In the genomic region with DNA sequence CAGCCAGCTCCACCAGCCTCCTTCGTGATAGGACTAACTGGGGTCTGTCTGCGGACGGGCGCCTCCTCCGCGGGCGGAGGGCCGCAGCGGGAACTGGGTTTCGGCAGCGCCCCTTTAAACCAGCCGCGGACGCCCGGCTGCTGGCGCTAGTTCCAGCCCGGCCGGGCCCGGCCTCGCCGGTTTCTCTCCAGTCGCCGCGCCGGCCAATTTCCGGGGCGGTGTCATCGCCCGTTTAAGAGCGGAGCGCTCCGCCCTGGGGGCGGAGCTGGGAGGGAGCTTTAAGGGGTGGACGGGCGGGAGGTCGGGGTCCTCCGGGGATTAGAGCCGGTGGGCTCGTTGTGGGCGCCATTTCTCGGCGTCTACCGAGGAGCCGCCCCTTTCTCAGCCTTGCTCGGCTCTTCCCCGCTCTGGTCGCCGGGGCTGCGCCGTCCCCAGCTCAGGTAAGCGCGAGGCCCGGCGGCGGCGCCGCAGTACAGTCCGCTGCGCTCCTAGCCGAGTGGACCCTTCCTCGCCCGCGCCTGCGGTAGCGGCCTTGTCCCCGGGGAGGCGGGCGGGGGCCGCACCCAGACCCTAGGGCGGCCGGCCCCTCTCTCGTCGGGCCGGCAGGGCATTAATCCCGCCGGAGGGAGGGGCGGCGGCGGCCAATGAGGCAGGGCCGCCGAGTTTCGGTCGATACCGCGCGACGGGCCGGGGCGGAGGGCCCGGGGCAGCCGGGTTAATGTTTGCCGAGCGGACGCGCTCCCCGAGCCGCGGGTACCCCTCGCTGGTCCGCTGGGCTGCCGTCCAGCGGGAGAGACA, we compare ENCODE assay signal across 1 cellular context.
TF ChIP-seq lines count a peak whose summit lies in the region.

EPB41L5 (plus strand) TSS at position 307 of the 798 bp plus-strand sequence. CDS start 6,008 bp downstream, outside the sequence.

TF ChIP-seq in HepG2, 621 proteins besides CTCF, POLR2A, EP300 and RAD21 (continued from another document and continues in another):
- TF ChIP-seq, protein P1, sequence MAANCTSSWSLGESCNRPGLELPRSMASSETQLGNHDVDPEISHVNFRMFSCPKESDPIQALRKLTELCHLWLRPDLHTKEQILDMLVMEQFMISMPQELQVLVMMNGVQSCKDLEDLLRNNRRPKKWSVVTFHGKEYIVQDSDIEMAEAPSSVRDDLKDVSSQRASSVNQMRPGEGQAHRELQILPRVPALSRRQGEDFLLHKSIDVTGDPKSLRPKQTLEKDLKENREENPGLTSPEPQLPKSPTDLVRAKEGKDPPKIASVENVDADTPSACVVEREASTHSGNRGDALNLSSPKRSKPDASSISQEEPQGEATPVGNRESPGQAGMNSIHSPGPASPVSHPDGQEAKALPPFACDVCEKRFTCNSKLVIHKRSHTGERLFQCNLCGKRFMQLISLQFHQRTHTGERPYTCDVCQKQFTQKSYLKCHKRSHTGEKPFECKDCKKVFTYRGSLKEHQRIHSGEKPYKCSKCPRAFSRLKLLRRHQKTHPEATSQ (CRISPR knock-in tag; IDR thresholded peaks at IDR 0.05; ENCODE audit: borderline replicate concordance): peak; percentile 13; the same call in 1 of the 2 replicates
- no peak for TF ChIP-seq HHEX (CRISPR knock-in tag; IDR thresholded peaks at IDR 0.05)
- TF ChIP-seq, protein P2, sequence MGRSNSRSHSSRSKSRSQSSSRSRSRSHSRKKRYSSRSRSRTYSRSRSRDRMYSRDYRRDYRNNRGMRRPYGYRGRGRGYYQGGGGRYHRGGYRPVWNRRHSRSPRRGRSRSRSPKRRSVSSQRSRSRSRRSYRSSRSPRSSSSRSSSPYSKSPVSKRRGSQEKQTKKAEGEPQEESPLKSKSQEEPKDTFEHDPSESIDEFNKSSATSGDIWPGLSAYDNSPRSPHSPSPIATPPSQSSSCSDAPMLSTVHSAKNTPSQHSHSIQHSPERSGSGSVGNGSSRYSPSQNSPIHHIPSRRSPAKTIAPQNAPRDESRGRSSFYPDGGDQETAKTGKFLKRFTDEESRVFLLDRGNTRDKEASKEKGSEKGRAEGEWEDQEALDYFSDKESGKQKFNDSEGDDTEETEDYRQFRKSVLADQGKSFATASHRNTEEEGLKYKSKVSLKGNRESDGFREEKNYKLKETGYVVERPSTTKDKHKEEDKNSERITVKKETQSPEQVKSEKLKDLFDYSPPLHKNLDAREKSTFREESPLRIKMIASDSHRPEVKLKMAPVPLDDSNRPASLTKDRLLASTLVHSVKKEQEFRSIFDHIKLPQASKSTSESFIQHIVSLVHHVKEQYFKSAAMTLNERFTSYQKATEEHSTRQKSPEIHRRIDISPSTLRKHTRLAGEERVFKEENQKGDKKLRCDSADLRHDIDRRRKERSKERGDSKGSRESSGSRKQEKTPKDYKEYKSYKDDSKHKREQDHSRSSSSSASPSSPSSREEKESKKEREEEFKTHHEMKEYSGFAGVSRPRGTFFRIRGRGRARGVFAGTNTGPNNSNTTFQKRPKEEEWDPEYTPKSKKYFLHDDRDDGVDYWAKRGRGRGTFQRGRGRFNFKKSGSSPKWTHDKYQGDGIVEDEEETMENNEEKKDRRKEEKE (IDR thresholded peaks at IDR 0.05): no peak
- TF ChIP-seq RBFOX2 (IDR thresholded peaks at IDR 0.05; ENCODE audit: low read depth, low read length): peak; percentile 98
- no peak for TF ChIP-seq PCBP2 (optimal IDR thresholded peaks at IDR 0.05; ENCODE audit: low read depth, low read length, poor library complexity, severe bottlenecking)
- peak; percentile 96 for TF ChIP-seq POLR2AphosphoS5 (IDR thresholded peaks at IDR 0.05; ENCODE audit: low read depth, low read length)
- peak; percentile 97 for TF ChIP-seq IRF9 (CRISPR knock-in tag; IDR thresholded peaks at IDR 0.05; ENCODE audit: borderline replicate concordance)
- TF ChIP-seq ZNF232 (CRISPR knock-in tag; IDR thresholded peaks at IDR 0.05; ENCODE audit: borderline replicate concordance): peak; percentile 51; the same call in 1 of the 2 replicates
- TF ChIP-seq ELF1 (CRISPR knock-in tag; IDR thresholded peaks at IDR 0.05): peak; percentile 87
- peak; percentile 72 for TF ChIP-seq FOXO1 (CRISPR knock-in tag; IDR thresholded peaks at IDR 0.05)
- peak; percentile 58 for TF ChIP-seq ZBED4 (CRISPR knock-in tag; IDR thresholded peaks at IDR 0.05; ENCODE audit: borderline replicate concordance)
- TF ChIP-seq ZNF512 (CRISPR knock-in tag; IDR thresholded peaks at IDR 0.05): no peak
- TF ChIP-seq, protein P3, sequence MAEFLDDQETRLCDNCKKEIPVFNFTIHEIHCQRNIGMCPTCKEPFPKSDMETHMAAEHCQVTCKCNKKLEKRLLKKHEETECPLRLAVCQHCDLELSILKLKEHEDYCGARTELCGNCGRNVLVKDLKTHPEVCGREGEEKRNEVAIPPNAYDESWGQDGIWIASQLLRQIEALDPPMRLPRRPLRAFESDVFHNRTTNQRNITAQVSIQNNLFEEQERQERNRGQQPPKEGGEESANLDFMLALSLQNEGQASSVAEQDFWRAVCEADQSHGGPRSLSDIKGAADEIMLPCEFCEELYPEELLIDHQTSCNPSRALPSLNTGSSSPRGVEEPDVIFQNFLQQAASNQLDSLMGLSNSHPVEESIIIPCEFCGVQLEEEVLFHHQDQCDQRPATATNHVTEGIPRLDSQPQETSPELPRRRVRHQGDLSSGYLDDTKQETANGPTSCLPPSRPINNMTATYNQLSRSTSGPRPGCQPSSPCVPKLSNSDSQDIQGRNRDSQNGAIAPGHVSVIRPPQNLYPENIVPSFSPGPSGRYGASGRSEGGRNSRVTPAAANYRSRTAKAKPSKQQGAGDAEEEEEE (CRISPR knock-in tag; IDR thresholded peaks at IDR 0.05; ENCODE audit: borderline replicate concordance): no peak
- 0 out of 2 replicates have a peak, but pooled peaks have one; percentile 21 for TF ChIP-seq ZBTB39 (CRISPR knock-in tag; IDR thresholded peaks at IDR 0.05)
- TF ChIP-seq MEF2D (CRISPR knock-in tag; IDR thresholded peaks at IDR 0.05): no peak
- TF ChIP-seq ZNF607 (CRISPR knock-in tag; IDR thresholded peaks at IDR 0.05; ENCODE audit: borderline replicate concordance): 0 out of 2 replicates have a peak, but pooled peaks have one; percentile 19
- TF ChIP-seq HES4 (CRISPR knock-in tag; IDR thresholded peaks at IDR 0.05; ENCODE audit: borderline replicate concordance): peak; percentile 94
- TF ChIP-seq ZMYM2 (CRISPR knock-in tag; IDR thresholded peaks at IDR 0.05): no peak; the same call in 1 of the 2 replicates
- no peak; the same call in 1 of the 2 replicates for TF ChIP-seq ZNF33B (CRISPR knock-in tag; IDR thresholded peaks at IDR 0.05)
- peak; percentile 54; the same call in 1 of the 2 replicates for TF ChIP-seq NKX3-1 (CRISPR knock-in tag; IDR thresholded peaks at IDR 0.05)
- no peak for TF ChIP-seq PRDM15 (CRISPR knock-in tag; IDR thresholded peaks at IDR 0.05)
- TF ChIP-seq SYNCRIP (IDR thresholded peaks at IDR 0.05; ENCODE audit: insufficient read depth, low read depth, low read length): no peak
- peak; percentile 48; the same call in 1 of the 2 replicates for TF ChIP-seq HNF4G (IDR thresholded peaks at IDR 0.05; ENCODE audit: borderline replicate concordance, low read depth, low read length)
- TF ChIP-seq HNF4G (CRISPR knock-in tag; IDR thresholded peaks at IDR 0.05; ENCODE audit: borderline replicate concordance, low read depth): peak; percentile 13; the same call in 1 of the 2 replicates
- peak; percentile 99 for TF ChIP-seq ZNF709 (CRISPR knock-in tag; IDR thresholded peaks at IDR 0.05)
- TF ChIP-seq, protein P4, sequence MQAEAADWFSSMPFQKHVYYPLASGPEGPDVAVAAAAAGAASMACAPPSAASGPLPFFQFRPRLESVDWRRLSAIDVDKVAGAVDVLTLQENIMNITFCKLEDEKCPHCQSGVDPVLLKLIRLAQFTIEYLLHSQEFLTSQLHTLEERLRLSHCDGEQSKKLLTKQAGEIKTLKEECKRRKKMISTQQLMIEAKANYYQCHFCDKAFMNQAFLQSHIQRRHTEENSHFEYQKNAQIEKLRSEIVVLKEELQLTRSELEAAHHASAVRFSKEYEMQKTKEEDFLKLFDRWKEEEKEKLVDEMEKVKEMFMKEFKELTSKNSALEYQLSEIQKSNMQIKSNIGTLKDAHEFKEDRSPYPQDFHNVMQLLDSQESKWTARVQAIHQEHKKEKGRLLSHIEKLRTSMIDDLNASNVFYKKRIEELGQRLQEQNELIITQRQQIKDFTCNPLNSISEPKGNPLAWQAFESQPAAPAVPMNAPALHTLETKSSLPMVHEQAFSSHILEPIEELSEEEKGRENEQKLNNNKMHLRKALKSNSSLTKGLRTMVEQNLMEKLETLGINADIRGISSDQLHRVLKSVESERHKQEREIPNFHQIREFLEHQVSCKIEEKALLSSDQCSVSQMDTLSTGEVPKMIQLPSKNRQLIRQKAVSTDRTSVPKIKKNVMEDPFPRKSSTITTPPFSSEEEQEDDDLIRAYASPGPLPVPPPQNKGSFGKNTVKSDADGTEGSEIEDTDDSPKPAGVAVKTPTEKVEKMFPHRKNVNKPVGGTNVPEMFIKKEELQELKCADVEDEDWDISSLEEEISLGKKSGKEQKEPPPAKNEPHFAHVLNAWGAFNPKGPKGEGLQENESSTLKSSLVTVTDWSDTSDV (CRISPR knock-in tag; IDR thresholded peaks at IDR 0.05): no peak
- TF ChIP-seq KDM1A (CRISPR knock-in tag; IDR thresholded peaks at IDR 0.05): peak; percentile 28; the same call in 1 of the 2 replicates
